1 cellular context compared by ENCODE assay signal in genomic region chr9:126056312-126057021, GRCh38.
TF ChIP-seq lines count a peak whose summit lies in the region.

No MANE protein-coding gene starts in this region.

TF ChIP-seq in GM23338, 12 proteins besides CTCF, POLR2A, EP300 and RAD21 (continued from another document):
- TF ChIP-seq, protein P1, sequence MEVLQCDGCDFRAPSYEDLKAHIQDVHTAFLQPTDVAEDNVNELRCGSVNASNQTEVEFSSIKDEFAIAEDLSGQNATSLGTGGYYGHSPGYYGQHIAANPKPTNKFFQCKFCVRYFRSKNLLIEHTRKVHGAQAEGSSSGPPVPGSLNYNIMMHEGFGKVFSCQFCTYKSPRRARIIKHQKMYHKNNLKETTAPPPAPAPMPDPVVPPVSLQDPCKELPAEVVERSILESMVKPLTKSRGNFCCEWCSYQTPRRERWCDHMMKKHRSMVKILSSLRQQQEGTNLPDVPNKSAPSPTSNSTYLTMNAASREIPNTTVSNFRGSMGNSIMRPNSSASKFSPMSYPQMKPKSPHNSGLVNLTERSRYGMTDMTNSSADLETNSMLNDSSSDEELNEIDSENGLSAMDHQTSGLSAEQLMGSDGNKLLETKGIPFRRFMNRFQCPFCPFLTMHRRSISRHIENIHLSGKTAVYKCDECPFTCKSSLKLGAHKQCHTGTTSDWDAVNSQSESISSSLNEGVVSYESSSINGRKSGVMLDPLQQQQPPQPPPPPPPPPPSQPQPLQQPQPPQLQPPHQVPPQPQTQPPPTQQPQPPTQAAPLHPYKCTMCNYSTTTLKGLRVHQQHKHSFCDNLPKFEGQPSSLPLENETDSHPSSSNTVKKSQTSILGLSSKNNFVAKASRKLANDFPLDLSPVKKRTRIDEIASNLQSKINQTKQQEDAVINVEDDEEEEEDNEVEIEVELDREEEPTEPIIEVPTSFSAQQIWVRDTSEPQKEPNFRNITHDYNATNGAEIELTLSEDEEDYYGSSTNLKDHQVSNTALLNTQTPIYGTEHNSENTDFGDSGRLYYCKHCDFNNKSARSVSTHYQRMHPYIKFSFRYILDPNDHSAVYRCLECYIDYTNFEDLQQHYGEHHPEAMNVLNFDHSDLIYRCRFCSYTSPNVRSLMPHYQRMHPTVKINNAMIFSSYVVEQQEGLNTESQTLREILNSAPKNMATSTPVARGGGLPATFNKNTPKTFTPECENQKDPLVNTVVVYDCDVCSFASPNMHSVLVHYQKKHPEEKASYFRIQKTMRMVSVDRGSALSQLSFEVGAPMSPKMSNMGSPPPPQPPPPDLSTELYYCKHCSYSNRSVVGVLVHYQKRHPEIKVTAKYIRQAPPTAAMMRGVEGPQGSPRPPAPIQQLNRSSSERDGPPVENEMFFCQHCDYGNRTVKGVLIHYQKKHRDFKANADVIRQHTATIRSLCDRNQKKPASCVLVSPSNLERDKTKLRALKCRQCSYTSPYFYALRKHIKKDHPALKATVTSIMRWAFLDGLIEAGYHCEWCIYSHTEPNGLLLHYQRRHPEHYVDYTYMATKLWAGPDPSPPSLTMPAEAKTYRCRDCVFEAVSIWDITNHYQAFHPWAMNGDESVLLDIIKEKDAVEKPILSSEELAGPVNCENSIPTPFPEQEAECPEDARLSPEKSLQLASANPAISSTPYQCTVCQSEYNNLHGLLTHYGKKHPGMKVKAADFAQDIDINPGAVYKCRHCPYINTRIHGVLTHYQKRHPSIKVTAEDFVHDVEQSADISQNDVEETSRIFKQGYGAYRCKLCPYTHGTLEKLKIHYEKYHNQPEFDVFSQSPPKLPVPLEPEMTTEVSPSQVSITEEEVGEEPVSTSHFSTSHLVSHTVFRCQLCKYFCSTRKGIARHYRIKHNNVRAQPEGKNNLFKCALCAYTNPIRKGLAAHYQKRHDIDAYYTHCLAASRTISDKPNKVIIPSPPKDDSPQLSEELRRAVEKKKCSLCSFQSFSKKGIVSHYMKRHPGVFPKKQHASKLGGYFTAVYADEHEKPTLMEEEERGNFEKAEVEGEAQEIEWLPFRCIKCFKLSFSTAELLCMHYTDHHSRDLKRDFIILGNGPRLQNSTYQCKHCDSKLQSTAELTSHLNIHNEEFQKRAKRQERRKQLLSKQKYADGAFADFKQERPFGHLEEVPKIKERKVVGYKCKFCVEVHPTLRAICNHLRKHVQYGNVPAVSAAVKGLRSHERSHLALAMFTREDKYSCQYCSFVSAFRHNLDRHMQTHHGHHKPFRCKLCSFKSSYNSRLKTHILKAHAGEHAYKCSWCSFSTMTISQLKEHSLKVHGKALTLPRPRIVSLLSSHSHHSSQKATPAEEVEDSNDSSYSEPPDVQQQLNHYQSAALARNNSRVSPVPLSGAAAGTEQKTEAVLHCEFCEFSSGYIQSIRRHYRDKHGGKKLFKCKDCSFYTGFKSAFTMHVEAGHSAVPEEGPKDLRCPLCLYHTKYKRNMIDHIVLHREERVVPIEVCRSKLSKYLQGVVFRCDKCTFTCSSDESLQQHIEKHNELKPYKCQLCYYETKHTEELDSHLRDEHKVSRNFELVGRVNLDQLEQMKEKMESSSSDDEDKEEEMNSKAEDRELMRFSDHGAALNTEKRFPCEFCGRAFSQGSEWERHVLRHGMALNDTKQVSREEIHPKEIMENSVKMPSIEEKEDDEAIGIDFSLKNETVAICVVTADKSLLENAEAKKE (CRISPR knock-in tag; IDR thresholded peaks at IDR 0.05), result no peak
- TF ChIP-seq NANOG (IDR thresholded peaks at IDR 0.05; ENCODE audit: borderline replicate concordance), result no peak
- TF ChIP-seq, protein P2, sequence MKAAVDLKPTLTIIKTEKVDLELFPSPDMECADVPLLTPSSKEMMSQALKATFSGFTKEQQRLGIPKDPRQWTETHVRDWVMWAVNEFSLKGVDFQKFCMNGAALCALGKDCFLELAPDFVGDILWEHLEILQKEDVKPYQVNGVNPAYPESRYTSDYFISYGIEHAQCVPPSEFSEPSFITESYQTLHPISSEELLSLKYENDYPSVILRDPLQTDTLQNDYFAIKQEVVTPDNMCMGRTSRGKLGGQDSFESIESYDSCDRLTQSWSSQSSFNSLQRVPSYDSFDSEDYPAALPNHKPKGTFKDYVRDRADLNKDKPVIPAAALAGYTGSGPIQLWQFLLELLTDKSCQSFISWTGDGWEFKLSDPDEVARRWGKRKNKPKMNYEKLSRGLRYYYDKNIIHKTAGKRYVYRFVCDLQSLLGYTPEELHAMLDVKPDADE (IDR thresholded peaks at IDR 0.05), result no peak
- TF ChIP-seq EZH2phosphoT487 (IDR thresholded peaks at IDR 0.05; ENCODE audit: unreplicated experiment), result no peak
- TF ChIP-seq, protein P3, sequence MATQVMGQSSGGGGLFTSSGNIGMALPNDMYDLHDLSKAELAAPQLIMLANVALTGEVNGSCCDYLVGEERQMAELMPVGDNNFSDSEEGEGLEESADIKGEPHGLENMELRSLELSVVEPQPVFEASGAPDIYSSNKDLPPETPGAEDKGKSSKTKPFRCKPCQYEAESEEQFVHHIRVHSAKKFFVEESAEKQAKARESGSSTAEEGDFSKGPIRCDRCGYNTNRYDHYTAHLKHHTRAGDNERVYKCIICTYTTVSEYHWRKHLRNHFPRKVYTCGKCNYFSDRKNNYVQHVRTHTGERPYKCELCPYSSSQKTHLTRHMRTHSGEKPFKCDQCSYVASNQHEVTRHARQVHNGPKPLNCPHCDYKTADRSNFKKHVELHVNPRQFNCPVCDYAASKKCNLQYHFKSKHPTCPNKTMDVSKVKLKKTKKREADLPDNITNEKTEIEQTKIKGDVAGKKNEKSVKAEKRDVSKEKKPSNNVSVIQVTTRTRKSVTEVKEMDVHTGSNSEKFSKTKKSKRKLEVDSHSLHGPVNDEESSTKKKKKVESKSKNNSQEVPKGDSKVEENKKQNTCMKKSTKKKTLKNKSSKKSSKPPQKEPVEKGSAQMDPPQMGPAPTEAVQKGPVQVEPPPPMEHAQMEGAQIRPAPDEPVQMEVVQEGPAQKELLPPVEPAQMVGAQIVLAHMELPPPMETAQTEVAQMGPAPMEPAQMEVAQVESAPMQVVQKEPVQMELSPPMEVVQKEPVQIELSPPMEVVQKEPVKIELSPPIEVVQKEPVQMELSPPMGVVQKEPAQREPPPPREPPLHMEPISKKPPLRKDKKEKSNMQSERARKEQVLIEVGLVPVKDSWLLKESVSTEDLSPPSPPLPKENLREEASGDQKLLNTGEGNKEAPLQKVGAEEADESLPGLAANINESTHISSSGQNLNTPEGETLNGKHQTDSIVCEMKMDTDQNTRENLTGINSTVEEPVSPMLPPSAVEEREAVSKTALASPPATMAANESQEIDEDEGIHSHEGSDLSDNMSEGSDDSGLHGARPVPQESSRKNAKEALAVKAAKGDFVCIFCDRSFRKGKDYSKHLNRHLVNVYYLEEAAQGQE (IDR thresholded peaks at IDR 0.05; ENCODE audit: unreplicated experiment), result no peak
